Comparison of ENCODE assay signal across 15 cellular contexts in genomic region chr11:30017467-30017895, GRCh38. TPM values are rescaled to one million over a fixed set of nuclear protein-coding genes. Genes with fewer than 3 reads are reported as not detected.
A peak's percentile ranks its signal among the peaks of the same experiment; 100 is the strongest.
DNase-seq lines count a peak whose midpoint lies in the region; FAIRE-seq and TF ChIP-seq lines count a peak whose summit lies in the region.
"Had no signal": no experiment of that assay in that cellular context is flagged by ENCODE, and none has a peak within 500 bp of the region (broad histone marks: within the 10 kb centered on the region; RNA-seq: fewer than 3 reads in every experiment).

No MANE protein-coding gene starts in this region.

- FAIRE-seq in HTR-8/SVneo (lab: Jason Lieb, UNC) = no peak

- H3K79me1 ChIP-seq in trophoblast cell (ENCODE audit: low read length) = no peaks in the 10 kb centered on the region

- no peak overlapping the region for H2BK120ac ChIP-seq in trophoblast cell (ENCODE audit: insufficient read depth, low read length, poor library complexity)

- WGBS in trophoblast cell (ENCODE audit: extremely low coverage, insufficient coverage, insufficient read length) = no CpG with 5 or more reads among the region's 18 CpGs
- 16 to 19% methylated on average over 15 to 18 of the region's 18 CpGs for WGBS in lower leg skin, 2 donors

- no peak overlapping the region for H2BK5ac ChIP-seq in trophoblast cell (ENCODE audit: low read depth, low read length, poor library complexity)

- no peak overlapping the region for H3K4ac ChIP-seq in trophoblast cell (ENCODE audit: low read depth, low read length)

- H2BK12ac ChIP-seq in trophoblast cell (ENCODE audit: low read length) = no peak overlapping the region

- H3K27ac ChIP-seq in iPS-18a (ENCODE audit: low read length) (no peak overlapping the region), trophoblast cell (ENCODE audit: low read depth, low read length) (no peak overlapping the region)
- H3K27ac ChIP-seq: brain microvascular endothelial cell, foreskin keratinocyte, VCaP had no signal

- no peak overlapping the region for H3K14ac ChIP-seq in trophoblast cell (ENCODE audit: low read length)

- H3K4me1 ChIP-seq in iPS-18a (ENCODE audit: control insufficient read depth, low read depth, low read length) = peaks cover 22% of the 10 kb centered on the region
- H3K4me1 ChIP-seq in trophoblast cell (ENCODE audit: control insufficient read depth in 1 of 2, insufficient read depth in 2 of 2, low read length in 2 of 2) = peaks cover 4 to 7% of the 10 kb centered on the region in 2 experiments
- H3K4me1 ChIP-seq: foreskin keratinocyte had no signal

- H4K8ac ChIP-seq in trophoblast cell (ENCODE audit: low read depth, low read length) = no peak overlapping the region

- H3K27me3 ChIP-seq in iPS-18a (ENCODE audit: control insufficient read depth, insufficient read depth, low read length) = peaks cover 100% of the 10 kb centered on the region
- peaks cover 32% of the 10 kb centered on the region for H3K27me3 ChIP-seq in trophoblast cell (ENCODE audit: insufficient read depth, low read length)

- intact Hi-C loops in lower leg skin (cut with DNase I; ENCODE audit: low total_unique reads) = no loop called here

- no peak overlapping the region for H3K18ac ChIP-seq in trophoblast cell (ENCODE audit: low read length)

- H3K9me3 ChIP-seq in iPS-18a (ENCODE audit: control insufficient read depth, low read depth, low read length) (no peaks in the 10 kb centered on the region), trophoblast cell (ENCODE audit: insufficient read depth, low read depth, low read length) (no peaks in the 10 kb centered on the region)

- H4K12ac ChIP-seq in trophoblast cell (ENCODE audit: low read depth, low read length) = no peak overlapping the region

- no peaks in the 10 kb centered on the region for H3K79me2 ChIP-seq in trophoblast cell (ENCODE audit: control insufficient read depth, insufficient read depth, low read length, poor library complexity)

- TF ChIP-seq CTCF in GM10266 (IDR thresholded peaks at IDR 0.05; ENCODE audit: control insufficient read depth, insufficient read depth, low read depth, missing control alignments) = no peak
- no peak for TF ChIP-seq CTCF in lower leg skin (IDR thresholded peaks at IDR 0.05)

- TF ChIP-seq POLR2A in lower leg skin (IDR thresholded peaks at IDR 0.05) = no peak

- H3K4me2 ChIP-seq in trophoblast cell (ENCODE audit: low read length) = peak overlapping the region; percentile 77

- H2AFZ ChIP-seq in trophoblast cell (ENCODE audit: insufficient read depth, low read length, poor library complexity) = no peak overlapping the region

- H3K23ac ChIP-seq in trophoblast cell (ENCODE audit: low read length) = no peak overlapping the region

- H3K36me3 ChIP-seq in iPS-18a (ENCODE audit: control insufficient read depth, low read depth, low read length) (no peaks in the 10 kb centered on the region), trophoblast cell (ENCODE audit: control insufficient read depth in 1 of 2, insufficient read depth in 2 of 2, low read length in 2 of 2) (no peaks in the 10 kb centered on the region)
- H3K36me3 ChIP-seq: brain microvascular endothelial cell had no signal

- no peak overlapping the region for H3K9ac ChIP-seq in iPS-18a (ENCODE audit: low read length)
- no peak overlapping the region for H3K9ac ChIP-seq in trophoblast cell (ENCODE audit: low read length)

- no peak overlapping the region for H4K91ac ChIP-seq in trophoblast cell (ENCODE audit: low read depth, low read length)

- no peak overlapping the region for H2AK5ac ChIP-seq in trophoblast cell (ENCODE audit: low read length)

- DNase-seq in GM10266 (ENCODE audit: extremely low spot score) = peak; percentile 8
- peak; percentile 5 for DNase-seq in astrocyte of the hippocampus (ENCODE audit: low read depth, low spot score)
- DNase-seq in trophoblast cell = no peak
- no peak for DNase-seq in HTR-8/SVneo (ENCODE audit: insufficient read length, low spot score)
- DNase-seq in NCI-H2029 treated with DMSO at 0.1 percent for 48 hours (lab: John Stamatoyannopoulos, UW) = no peak
- DNase-seq in lower leg skin (ENCODE audit: low spot score in 2 of 2) = no peak
- DNase-seq in OCI-M1 (lab: John Stamatoyannopoulos, UW) = no peak
- DNase-seq: activated gamma-delta T cell treated with Interleukin-2 at 50 U/mL for 16 hours; brain microvascular endothelial cell; effector memory CD4-positive, alpha-beta T cell; foreskin keratinocyte; GDM1 had no signal

- peak overlapping the region; percentile 59 for H3K4me3 ChIP-seq in iPS-18a (ENCODE audit: low read length)
- no peak overlapping the region for H3K4me3 ChIP-seq in trophoblast cell (ENCODE audit: low read depth, low read length)
- H3K4me3 ChIP-seq in lower leg skin (ENCODE audit: low read depth, poor library complexity, severe bottlenecking) = no peak overlapping the region

RNA-seq across cellular contexts. Expression of gene KCNA4, which starts 0.7 kb away (rescaled TPM):
- polyA plus RNA-seq in trophoblast cell (2013) = 0.05 and 0.08 TPM in 2 replicates
- total RNA-seq in lower leg skin = under 1 TPM in 2 of 4 donors, not detected in 2; 0.23 to 0.56 TPM
- total RNA-seq: foreskin keratinocyte; natural killer cell treated with Interleukin-12 subunit alpha and Interleukin-12 subunit beta and Interleukin-15 and Interleukin-18, amount 100 ng/mL, for 72 hours had no signal
- polyA plus RNA-seq: foreskin keratinocyte had no signal

Comparison
In these comparisons a context has a peak if more than half of its experiments do, and no peak if none do; other contexts are left out.
1. DNase-seq: peak in GM10266 (single experiment) and astrocyte of the hippocampus (single experiment); none in trophoblast cell (0 of 2), HTR-8/SVneo (single experiment), NCI-H2029 treated with DMSO at 0.1 percent for 48 hours (single experiment), lower leg skin (0 of 2) and OCI-M1 (single experiment).